1 cellular context compared by ENCODE assay signal in genomic region chr2:207876834-207877535, GRCh38.
TF ChIP-seq lines count a peak whose summit lies in the region.

No MANE protein-coding gene starts in this region.

TF ChIP-seq in GM23338, 12 proteins besides CTCF, POLR2A, EP300 and RAD21:
- TF ChIP-seq REST (IDR thresholded peaks at IDR 0.05; ENCODE audit: unreplicated experiment) = no peak
- no peak for TF ChIP-seq STAT1 (IDR thresholded peaks at IDR 0.05; ENCODE audit: unreplicated experiment)
- no peak for TF ChIP-seq JUNB (IDR thresholded peaks at IDR 0.05; ENCODE audit: unreplicated experiment)
- TF ChIP-seq ETS1 (IDR thresholded peaks at IDR 0.05) = no peak
- TF ChIP-seq ZNF331 (CRISPR knock-in tag; IDR thresholded peaks at IDR 0.05; ENCODE audit: low read depth) = no peak
- TF ChIP-seq EZH2 (IDR thresholded peaks at IDR 0.05; ENCODE audit: low read depth, unreplicated experiment) = no peak
- no peak for TF ChIP-seq NANOG (IDR thresholded peaks at IDR 0.05; ENCODE audit: borderline replicate concordance)
- no peak for TF ChIP-seq EZH2phosphoT487 (IDR thresholded peaks at IDR 0.05; ENCODE audit: unreplicated experiment)
- no peak for TF ChIP-seq POLR2AphosphoS5 (IDR thresholded peaks at IDR 0.05; ENCODE audit: low read depth)
- no peak for TF ChIP-seq CREB1 (CRISPR knock-in tag; IDR thresholded peaks at IDR 0.05; ENCODE audit: low read depth)
- no peak for TF ChIP-seq ZNF462 (CRISPR knock-in tag; IDR thresholded peaks at IDR 0.05)
- TF ChIP-seq ZNF114 (CRISPR knock-in tag; IDR thresholded peaks at IDR 0.05) = no peak
